8 cellular contexts compared by ENCODE assay signal in genomic region chr10:22630229-22631174, GRCh38.
DNase-seq lines count a peak whose midpoint lies in the region; ATAC-seq and TF ChIP-seq lines count a peak whose summit lies in the region.

No MANE protein-coding gene starts in this region.

- peaks cover 0 to 6% (median 0%) of the 10 kb centered on the region in 11 experiments; a peak in 2 of 22 replicates for H3K9me3 ChIP-seq in BLaER1 treated with 17β-estradiol and CSF1 and Interleukin-3, amounts not matched to agents 10 nM and 100 nM (replicated peaks in 1 of 11)

- peaks cover 0 to 34% (median 6%) of the 10 kb centered on the region in 11 experiments; a peak in 9 of 22 replicates for H4K20me1 ChIP-seq in BLaER1 treated with 17β-estradiol and CSF1 and Interleukin-3, amounts not matched to agents 10 nM and 100 nM

- H3K4me3 Mint-ChIP-seq in progenitor cell of endocrine pancreas (ENCODE audit: low read depth) = no peak overlapping the region

- peak; percentile 83 for ATAC-seq in GM19043 (IDR thresholded peaks at IDR 0.05; ENCODE audit: low read depth, unreplicated experiment)
- peak; percentile 85 for ATAC-seq in HG03097 (IDR thresholded peaks at IDR 0.05; ENCODE audit: low FRiP score, unreplicated experiment)
- ATAC-seq in SK-N-SH treated with all-trans-retinoic acid at 6 μM for 48 hours = peak; percentile 32; the same call in 1 of the 3 replicates

- H3K27me3 ChIP-seq in BLaER1 treated with 17β-estradiol and CSF1 and Interleukin-3, amounts not matched to agents 10 nM and 100 nM = no peaks in the 10 kb centered on the region

- peak overlapping the region; percentile 2 to 97 (median 48) for H3K4me2 ChIP-seq in BLaER1 treated with 17β-estradiol and CSF1 and Interleukin-3, amounts not matched to agents 10 nM and 100 nM

- H3K27me3 Mint-ChIP-seq in progenitor cell of endocrine pancreas = no peaks in the 10 kb centered on the region

- peaks cover 23% of the 10 kb centered on the region for H3K4me1 Mint-ChIP-seq in progenitor cell of endocrine pancreas (ENCODE audit: low read depth)

- DNase-seq in epithelial cell of esophagus (ENCODE audit: low read depth) = peak; percentile 52
- no peak for DNase-seq in progenitor cell of endocrine pancreas (ENCODE audit: low spot score, unreplicated experiment)
- no peak for DNase-seq in NCI-H748 treated with DMSO at 0.1 percent for 48 hours (lab: John Stamatoyannopoulos, UW)
- DNase-seq in UCSD-AML1 (lab: John Stamatoyannopoulos, UW; ENCODE audit: unreplicated experiment) = no peak

- peaks cover 17 to 83% (median 22%) of the 10 kb centered on the region in 10 experiments for H3K4me1 ChIP-seq in BLaER1 treated with 17β-estradiol and CSF1 and Interleukin-3, amounts not matched to agents 10 nM and 100 nM

- peak overlapping the region in 4 of 11 experiments; percentile 46 to 82 (median 73); a peak in 7 of 22 replicates for H3K9ac ChIP-seq in BLaER1 treated with 17β-estradiol and CSF1 and Interleukin-3, amounts not matched to agents 10 nM and 100 nM

- H3K27ac ChIP-seq in BLaER1 treated with 17β-estradiol and CSF1 and Interleukin-3, amounts not matched to agents 10 nM and 100 nM = peak overlapping the region; percentile 23 to 96 (median 53); a peak in 18 of 22 replicates

- H3K27ac Mint-ChIP-seq in progenitor cell of endocrine pancreas = peak overlapping the region; percentile 78

- H3K36me3 ChIP-seq in BLaER1 treated with 17β-estradiol and CSF1 and Interleukin-3, amounts not matched to agents 10 nM and 100 nM = peaks cover 0 to 3% (median 0%) of the 10 kb centered on the region in 11 experiments; a peak in 2 of 22 replicates

- peaks cover 2% of the 10 kb centered on the region for H3K36me3 Mint-ChIP-seq in progenitor cell of endocrine pancreas (ENCODE audit: insufficient read depth)

- TF ChIP-seq CTCF in epithelial cell of esophagus (IDR thresholded peaks at IDR 0.05; ENCODE audit: insufficient read depth, low read depth, low read length, missing control alignments) (no peak), progenitor cell of endocrine pancreas (IDR thresholded peaks at IDR 0.05; ENCODE audit: unreplicated experiment) (no peak)

- peak overlapping the region in 3 of 10 experiments; percentile 15 to 22 (median 21); a peak in 3 of 20 replicates for H3K4me3 ChIP-seq in BLaER1 treated with 17β-estradiol and CSF1 and Interleukin-3, amounts not matched to agents 10 nM and 100 nM
- no peak overlapping the region for H3K4me3 ChIP-seq in epithelial cell of esophagus (ENCODE audit: low read length)

- peaks cover 3% of the 10 kb centered on the region for H3K9me3 Mint-ChIP-seq in progenitor cell of endocrine pancreas (ENCODE audit: low read depth)

TF ChIP-seq in SK-N-SH treated with all-trans-retinoic acid at 6 μM for 48 hours, 23 proteins besides CTCF, POLR2A, EP300 and RAD21:
- TF ChIP-seq SNAI2 (CRISPR knock-in tag; IDR thresholded peaks at IDR 0.05) = no peak
- no peak for TF ChIP-seq PPARA (CRISPR knock-in tag; IDR thresholded peaks at IDR 0.05; ENCODE audit: borderline replicate concordance)
- no peak for TF ChIP-seq ZNF70 (CRISPR knock-in tag; IDR thresholded peaks at IDR 0.05)
- no peak for TF ChIP-seq ZNF565 (CRISPR knock-in tag; conservative IDR thresholded peaks at IDR 0.05; ENCODE audit: low read depth)
- TF ChIP-seq, protein P1, sequence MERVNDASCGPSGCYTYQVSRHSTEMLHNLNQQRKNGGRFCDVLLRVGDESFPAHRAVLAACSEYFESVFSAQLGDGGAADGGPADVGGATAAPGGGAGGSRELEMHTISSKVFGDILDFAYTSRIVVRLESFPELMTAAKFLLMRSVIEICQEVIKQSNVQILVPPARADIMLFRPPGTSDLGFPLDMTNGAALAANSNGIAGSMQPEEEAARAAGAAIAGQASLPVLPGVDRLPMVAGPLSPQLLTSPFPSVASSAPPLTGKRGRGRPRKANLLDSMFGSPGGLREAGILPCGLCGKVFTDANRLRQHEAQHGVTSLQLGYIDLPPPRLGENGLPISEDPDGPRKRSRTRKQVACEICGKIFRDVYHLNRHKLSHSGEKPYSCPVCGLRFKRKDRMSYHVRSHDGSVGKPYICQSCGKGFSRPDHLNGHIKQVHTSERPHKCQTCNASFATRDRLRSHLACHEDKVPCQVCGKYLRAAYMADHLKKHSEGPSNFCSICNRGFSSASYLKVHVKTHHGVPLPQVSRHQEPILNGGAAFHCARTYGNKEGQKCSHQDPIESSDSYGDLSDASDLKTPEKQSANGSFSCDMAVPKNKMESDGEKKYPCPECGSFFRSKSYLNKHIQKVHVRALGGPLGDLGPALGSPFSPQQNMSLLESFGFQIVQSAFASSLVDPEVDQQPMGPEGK (CRISPR knock-in tag; IDR thresholded peaks at IDR 0.05; ENCODE audit: borderline replicate concordance) = no peak

Comparison
In these comparisons a context has a peak if more than half of its experiments do, and no peak if none do; other contexts are left out.
1. ATAC-seq: peak in every context shown above with its lines; median percentile 85 in HG03097; 83 in GM19043; 32 in SK-N-SH treated with all-trans-retinoic acid at 6 μM for 48 hours.